Comparison of ENCODE assay signal across 14 cellular contexts in genomic region chr18:26714739-26715138, GRCh38.
"Had no signal": no experiment of that assay in that cellular context is flagged by ENCODE, and none has a peak within 500 bp of the region (broad histone marks: within the 10 kb centered on the region; RNA-seq: fewer than 3 reads in every experiment).

No MANE protein-coding gene starts in this region.

- ATAC-seq: esophagus mucosa had no signal

- DNase-seq: activated CD4-positive, CD25-positive, alpha-beta regulatory T cell; colonic mucosa; hypothalamus; left ventricle myocardium inferior; natural killer cell; stimulated activated CD4-positive, alpha-beta T cell treated with anti-CD3 and anti-CD28 coated beads, Interleukin-12 subunit alpha, Interleukin-12 subunit beta, amount 100 ng/mL, for 4 hours; stimulated activated CD4-positive, alpha-beta T cell treated with anti-CD3 and anti-CD28 coated beads, Interleukin-2, amount 100 ng/mL, for 24 hours; stomach; testis; upper lobe of left lung had no signal

- H3K27ac Mint-ChIP-seq: activated naive CD4-positive, alpha-beta T cell treated with anti-CD3 and anti-CD28 coated beads, Interleukin-2, amount 50 U/mL, for 24 hours; memory B cell; natural killer cell; T-helper 1 cell treated with Interleukin-12 subunit alpha and Interleukin-12 subunit beta and Interleukin-4 antibody, amounts not matched to agents 30 μg/mL and 1 μg/mL, for 36 hours had no signal

- H3K4me1 Mint-ChIP-seq: activated naive CD4-positive, alpha-beta T cell treated with anti-CD3 and anti-CD28 coated beads, Interleukin-2, amount 50 U/mL, for 24 hours; memory B cell had no signal

- H3K36me3 Mint-ChIP-seq: activated naive CD4-positive, alpha-beta T cell treated with anti-CD3 and anti-CD28 coated beads, Interleukin-2, amount 50 U/mL, for 24 hours; memory B cell; natural killer cell had no signal

- H3K4me3 Mint-ChIP-seq: activated naive CD4-positive, alpha-beta T cell treated with anti-CD3 and anti-CD28 coated beads, Interleukin-2, amount 50 U/mL, for 24 hours; memory B cell; natural killer cell; T-helper 1 cell treated with Interleukin-12 subunit alpha and Interleukin-12 subunit beta and Interleukin-4 antibody, amounts not matched to agents 30 μg/mL and 1 μg/mL, for 36 hours had no signal

- H3K9me3 Mint-ChIP-seq: activated naive CD4-positive, alpha-beta T cell treated with anti-CD3 and anti-CD28 coated beads, Interleukin-2, amount 50 U/mL, for 24 hours; memory B cell; T-helper 1 cell treated with Interleukin-12 subunit alpha and Interleukin-12 subunit beta and Interleukin-4 antibody, amounts not matched to agents 30 μg/mL and 1 μg/mL, for 36 hours had no signal
